35 cellular contexts compared by ENCODE assay signal in the genomic region with DNA sequence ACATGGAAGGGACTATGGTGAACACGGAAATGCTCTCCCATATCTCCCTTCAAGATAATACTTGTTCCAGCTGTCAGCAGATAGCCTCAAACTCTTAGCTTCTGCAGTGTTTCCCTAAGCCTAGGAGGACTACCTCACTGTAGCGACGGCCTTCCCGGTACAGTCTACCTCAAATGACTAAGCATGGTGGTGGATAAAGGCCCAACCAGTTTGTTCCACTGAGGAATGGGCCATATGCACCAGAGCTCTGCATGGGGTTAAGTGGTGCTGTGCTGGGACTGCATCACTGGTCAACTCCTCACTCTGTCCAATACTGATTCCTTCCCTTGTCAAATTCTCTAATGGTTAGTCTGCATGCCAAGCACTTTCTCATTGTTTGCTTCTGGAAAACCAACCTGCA.
"Had no signal": no experiment of that assay in that cellular context is flagged by ENCODE, and none has a peak within 500 bp of the region (broad histone marks: within the 10 kb centered on the region; RNA-seq: fewer than 3 reads in every experiment).

No MANE protein-coding gene starts in this region.

- H3K4me2 ChIP-seq: SK-N-SH had no signal

- H3K9me3 Mint-ChIP-seq: activated CD4-positive, alpha-beta memory T cell treated with anti-CD3 and anti-CD28 coated beads, Interleukin-2, amount 10 ng/mL, durations not matched to agents 7 days and 5 days; activated naive CD8-positive, alpha-beta T cell treated with anti-CD3 and anti-CD28 coated beads for 36 hours; activated T-helper 17 cell treated with anti-CD3 and anti-CD28 coated beads, Interleukin-2, amount 50 U/mL, for 72 hours; T-helper 2 cell treated with Interferon-gamma antibody and Interleukin-4, amounts not matched to agents 5 μg/mL and 100 μg/mL, for 36 hours had no signal

- H3K4me3 Mint-ChIP-seq: activated CD4-positive, alpha-beta memory T cell treated with anti-CD3 and anti-CD28 coated beads, Interleukin-2, amount 10 ng/mL, durations not matched to agents 7 days and 5 days; activated CD8-positive, alpha-beta memory T cell treated with anti-CD3 and anti-CD28 coated beads, Interleukin-2, amount 10 ng/mL, durations not matched to agents 7 days and 5 days; activated naive CD8-positive, alpha-beta T cell treated with anti-CD3 and anti-CD28 coated beads for 36 hours; activated T-cell treated with anti-CD3 and anti-CD28 coated beads, Interleukin-2, amount 50 U/mL, for 72 hours; activated T-helper 17 cell treated with anti-CD3 and anti-CD28 coated beads, Interleukin-2, amount 50 U/mL, for 72 hours; T-helper 1 cell treated with Interleukin-12 subunit alpha and Interleukin-12 subunit beta and Interleukin-4 antibody, amounts not matched to agents 30 μg/mL and 1 μg/mL, for 36 hours; T-helper 2 cell treated with Interferon-gamma antibody and Interleukin-4, amounts not matched to agents 5 μg/mL and 100 μg/mL, for 36 hours had no signal

- H3K9me3 ChIP-seq: MG63, SJSA1, SK-N-SH had no signal

- H3K4me1 Mint-ChIP-seq: activated CD4-positive, alpha-beta memory T cell treated with anti-CD3 and anti-CD28 coated beads, Interleukin-2, amount 10 ng/mL, durations not matched to agents 7 days and 5 days; activated CD8-positive, alpha-beta memory T cell treated with anti-CD3 and anti-CD28 coated beads, Interleukin-2, amount 10 ng/mL, durations not matched to agents 7 days and 5 days; activated naive CD8-positive, alpha-beta T cell treated with anti-CD3 and anti-CD28 coated beads for 36 hours; activated T-helper 17 cell treated with anti-CD3 and anti-CD28 coated beads, Interleukin-2, amount 50 U/mL, for 72 hours had no signal

- H3K9ac ChIP-seq: SK-N-SH had no signal

- FAIRE-seq: TTC549 had no signal

- H3K36me3 ChIP-seq: brain microvascular endothelial cell, MG63, SJSA1 had no signal

- H3K27ac ChIP-seq: brain microvascular endothelial cell, SJSA1, VCaP had no signal

- H3K4me1 ChIP-seq: SJSA1 had no signal

- H3K4me3 ChIP-seq: MG63, SJSA1 had no signal

- H3K27me3 Mint-ChIP-seq: activated CD4-positive, alpha-beta memory T cell treated with anti-CD3 and anti-CD28 coated beads, Interleukin-2, amount 10 ng/mL, durations not matched to agents 7 days and 5 days; activated CD8-positive, alpha-beta memory T cell treated with anti-CD3 and anti-CD28 coated beads, Interleukin-2, amount 10 ng/mL, durations not matched to agents 7 days and 5 days; activated naive CD8-positive, alpha-beta T cell treated with anti-CD3 and anti-CD28 coated beads for 36 hours; activated T-helper 17 cell treated with anti-CD3 and anti-CD28 coated beads, Interleukin-2, amount 50 U/mL, for 72 hours had no signal

- DNase-seq: activated CD4-positive, alpha-beta memory T cell treated with anti-CD3 and anti-CD28 coated beads, Interleukin-2, amount 10 ng/mL, durations not matched to agents 7 days and 5 days; activated CD4-positive, alpha-beta T cell treated with anti-CD3 and anti-CD28 coated beads for 1 hour; activated CD4-positive, alpha-beta T cell treated with anti-CD3 and anti-CD28 coated beads for 48 hours; activated CD4-positive, CD25-positive, alpha-beta regulatory T cell; activated CD8-positive, alpha-beta memory T cell treated with anti-CD3 and anti-CD28 coated beads for 24 hours; activated CD8-positive, alpha-beta memory T cell treated with anti-CD3 and anti-CD28 coated beads, Interleukin-2, amount 10 ng/mL, durations not matched to agents 7 days and 5 days; activated CD8-positive, alpha-beta memory T cell treated with anti-CD3 and anti-CD28 coated beads, Interleukin-2, amount 50 U/mL, for 48 hours; activated effector memory CD4-positive, alpha-beta T cell treated with anti-CD3 and anti-CD28 coated beads, Interleukin-2, amount 50 U/mL, for 16 hours; activated naive CD4-positive, alpha-beta T cell; activated naive CD4-positive, alpha-beta T cell treated with anti-CD3 and anti-CD28 coated beads, Interleukin-2, amount 50 U/mL, for 16 hours; activated naive CD8-positive, alpha-beta T cell treated with anti-CD3 and anti-CD28 coated beads for 36 hours; activated T-cell treated with anti-CD3 and anti-CD28 coated beads, Interleukin-2, amount 50 U/mL, for 72 hours; amniotic stem cell; aorta; brain microvascular endothelial cell; Kasumi-1; KG1; MG63; NCI-H1048; NCI-H1105 treated with DMSO at 0.1 percent for 48 hours; NCI-H1436; NCI-H1694; NCI-H1930; NCI-H2081 treated with DMSO at 0.1 percent for 48 hours; NCI-H345; NCI-H524 treated with DMSO at 0.1 percent for 48 hours; OCI-M1; SHP77 treated with DMSO at 0.1 percent for 48 hours; SK-N-SH had no signal

- H3K27me3 ChIP-seq: brain microvascular endothelial cell, MG63, SJSA1 had no signal

- H3K27ac Mint-ChIP-seq: activated CD4-positive, alpha-beta memory T cell treated with anti-CD3 and anti-CD28 coated beads, Interleukin-2, amount 10 ng/mL, durations not matched to agents 7 days and 5 days; activated CD8-positive, alpha-beta memory T cell treated with anti-CD3 and anti-CD28 coated beads, Interleukin-2, amount 10 ng/mL, durations not matched to agents 7 days and 5 days; activated naive CD8-positive, alpha-beta T cell treated with anti-CD3 and anti-CD28 coated beads for 36 hours; activated T-cell treated with anti-CD3 and anti-CD28 coated beads, Interleukin-2, amount 50 U/mL, for 72 hours; activated T-helper 17 cell treated with anti-CD3 and anti-CD28 coated beads, Interleukin-2, amount 50 U/mL, for 72 hours; T-helper 1 cell treated with Interleukin-12 subunit alpha and Interleukin-12 subunit beta and Interleukin-4 antibody, amounts not matched to agents 30 μg/mL and 1 μg/mL, for 36 hours; T-helper 2 cell treated with Interferon-gamma antibody and Interleukin-4, amounts not matched to agents 5 μg/mL and 100 μg/mL, for 36 hours had no signal

- H3K9me2 ChIP-seq: SK-N-SH had no signal

- ATAC-seq: activated CD8-positive, alpha-beta memory T cell treated with anti-CD3 and anti-CD28 coated beads, Interleukin-2, amount 10 ng/mL, durations not matched to agents 7 days and 5 days; activated T-cell treated with anti-CD3 and anti-CD28 coated beads, Interleukin-2, amount 50 U/mL, for 72 hours; activated T-helper 17 cell treated with anti-CD3 and anti-CD28 coated beads, Interleukin-2, amount 50 U/mL, for 72 hours had no signal

- H3K36me3 Mint-ChIP-seq: activated CD8-positive, alpha-beta memory T cell treated with anti-CD3 and anti-CD28 coated beads, Interleukin-2, amount 10 ng/mL, durations not matched to agents 7 days and 5 days; activated naive CD8-positive, alpha-beta T cell treated with anti-CD3 and anti-CD28 coated beads for 36 hours had no signal
